26 cellular contexts compared by ENCODE assay signal in the genomic region with DNA sequence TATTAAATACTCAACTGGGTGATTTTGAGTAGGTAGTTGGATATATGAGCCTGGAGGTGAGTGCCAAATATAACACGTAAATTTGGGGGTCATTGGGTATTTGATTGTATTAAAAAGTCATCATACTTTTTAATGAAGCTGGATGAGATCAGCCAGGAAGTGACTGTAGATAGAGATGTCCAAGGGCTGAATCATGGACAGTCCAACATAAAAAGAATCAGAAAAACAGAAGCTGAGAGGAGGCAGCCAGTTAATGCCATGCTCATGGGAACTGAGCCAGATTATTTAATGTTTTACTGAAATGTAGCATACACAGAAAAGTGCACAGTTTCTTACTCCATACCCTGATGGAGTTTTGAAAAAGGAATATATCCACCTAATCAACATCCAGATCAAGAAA.
A peak's percentile ranks its signal among the peaks of the same experiment; 100 is the strongest.
DNase-seq lines count a peak whose midpoint lies in the region; ATAC-seq and TF ChIP-seq lines count a peak whose summit lies in the region.
"Had no signal": no experiment of that assay in that cellular context is flagged by ENCODE, and none has a peak within 500 bp of the region (broad histone marks: within the 10 kb centered on the region; RNA-seq: fewer than 3 reads in every experiment).

No MANE protein-coding gene starts in this region.

- CTCF ChIA-PET in activated CD4-positive, alpha-beta memory T cell treated with anti-CD3 and anti-CD28 coated beads, Interleukin-2, amount 10 ng/mL, durations not matched to agents 7 days and 5 days (lab: Charles Lee) = no interaction called here

- H3K27ac Mint-ChIP-seq in activated CD4-positive, alpha-beta memory T cell treated with anti-CD3 and anti-CD28 coated beads, Interleukin-2, amount 10 ng/mL, durations not matched to agents 7 days and 5 days = no peak overlapping the region
- H3K27ac Mint-ChIP-seq: activated T-cell treated with anti-CD3 and anti-CD28 coated beads, Interleukin-2, amount 50 U/mL, for 24 hours; GM23338; T-helper 2 cell treated with Interferon-gamma antibody and Interleukin-4, amounts not matched to agents 5 μg/mL and 100 μg/mL, for 36 hours had no signal

- no peaks in the 10 kb centered on the region for H3K9me3 Mint-ChIP-seq in activated CD4-positive, alpha-beta memory T cell treated with anti-CD3 and anti-CD28 coated beads, Interleukin-2, amount 10 ng/mL, durations not matched to agents 7 days and 5 days
- H3K9me3 Mint-ChIP-seq: activated T-cell treated with anti-CD3 and anti-CD28 coated beads, Interleukin-2, amount 50 U/mL, for 24 hours; GM23338; T-helper 2 cell treated with Interferon-gamma antibody and Interleukin-4, amounts not matched to agents 5 μg/mL and 100 μg/mL, for 36 hours had no signal

- in situ Hi-C loops in astrocyte of the spinal cord (cut with HindIII; ENCODE audit: low sequenced_read_pairs) = no loop called here

- H3K4me1 Mint-ChIP-seq in activated CD4-positive, alpha-beta memory T cell treated with anti-CD3 and anti-CD28 coated beads, Interleukin-2, amount 10 ng/mL, durations not matched to agents 7 days and 5 days = no peaks in the 10 kb centered on the region
- H3K4me1 Mint-ChIP-seq: GM23338 had no signal

- H3K4me1 ChIP-seq in foreskin keratinocyte = no peaks in the 10 kb centered on the region
- H3K4me1 ChIP-seq: Peyer's patch had no signal

- POLR2A ChIA-PET in activated CD4-positive, alpha-beta memory T cell treated with anti-CD3 and anti-CD28 coated beads, Interleukin-2, amount 10 ng/mL, durations not matched to agents 7 days and 5 days (lab: Charles Lee) = no interaction called here

- H3K4me3 ChIP-seq in astrocyte of the spinal cord (ENCODE audit: low read depth, low read length) = no peak overlapping the region
- H3K4me3 ChIP-seq: GM23338, K562, Peyer's patch had no signal

- TF ChIP-seq CTCF in astrocyte of the spinal cord (IDR thresholded peaks at IDR 0.05; ENCODE audit: low read depth, low read length) = no peak
- no peak for TF ChIP-seq CTCF in foreskin keratinocyte (conservative IDR thresholded peaks at IDR 0.05)

- no peak overlapping the region for H3K4me3 Mint-ChIP-seq in activated CD4-positive, alpha-beta memory T cell treated with anti-CD3 and anti-CD28 coated beads, Interleukin-2, amount 10 ng/mL, durations not matched to agents 7 days and 5 days
- H3K4me3 Mint-ChIP-seq: activated T-cell treated with anti-CD3 and anti-CD28 coated beads, Interleukin-2, amount 50 U/mL, for 24 hours; GM23338; T-helper 2 cell treated with Interferon-gamma antibody and Interleukin-4, amounts not matched to agents 5 μg/mL and 100 μg/mL, for 36 hours had no signal

- no peak overlapping the region for H3K27ac ChIP-seq in foreskin keratinocyte
- H3K27ac ChIP-seq: C4-2B, Peyer's patch had no signal

- H3K27me3 Mint-ChIP-seq in activated CD4-positive, alpha-beta memory T cell treated with anti-CD3 and anti-CD28 coated beads, Interleukin-2, amount 10 ng/mL, durations not matched to agents 7 days and 5 days = no peaks in the 10 kb centered on the region
- H3K27me3 Mint-ChIP-seq: activated T-cell treated with anti-CD3 and anti-CD28 coated beads, Interleukin-2, amount 50 U/mL, for 24 hours had no signal

- ATAC-seq in foreskin keratinocyte = no peak
- no peak for ATAC-seq in HG03280 (IDR thresholded peaks at IDR 0.05; ENCODE audit: unreplicated experiment)
- ATAC-seq: GM23338, K562 had no signal

- no peaks in the 10 kb centered on the region for H3K27me3 ChIP-seq in foreskin keratinocyte
- H3K27me3 ChIP-seq: Peyer's patch had no signal

- H3K36me3 Mint-ChIP-seq in activated CD4-positive, alpha-beta memory T cell treated with anti-CD3 and anti-CD28 coated beads, Interleukin-2, amount 10 ng/mL, durations not matched to agents 7 days and 5 days (ENCODE audit: low read depth) = no peaks in the 10 kb centered on the region

- DNase-seq in AG08395 (ENCODE audit: low spot score) (peak; percentile 33), HT1080 (ENCODE audit: low read depth) (peak; percentile 73), astrocyte of the spinal cord (ENCODE audit: low read depth, low spot score) (peak; percentile 25), foreskin keratinocyte (peak; percentile 5 to 41), MV-4-11 (lab: John Stamatoyannopoulos, UW) (no peak), RPMI8226 (no peak)
- DNase-seq in activated CD4-positive, alpha-beta memory T cell treated with anti-CD3 and anti-CD28 coated beads, Interleukin-2, amount 10 ng/mL, durations not matched to agents 7 days and 5 days = no peak
- DNase-seq: activated naive CD4-positive, alpha-beta T cell; activated T-cell treated with anti-CD3 and anti-CD28 coated beads, Interleukin-2, amount 50 U/mL, for 24 hours; amygdala; cerebellar nuclear complex; DMS 273 treated with DMSO at 0.1 percent for 48 hours; GF-D8; hippocampal formation; islet precursor cell; mammary epithelial cell; NCI-H1930; nucleus accumbens; Peyer's patch; stimulated activated CD8-positive, alpha-beta memory T cell treated with anti-CD3 and anti-CD28 coated beads, Interleukin-4, amount 100 ng/mL, for 48 hours; substantia nigra had no signal

Comparison
In these comparisons a context has a peak if more than half of its experiments do, and no peak if none do; other contexts are left out.
1. DNase-seq: peak in AG08395 (single experiment), HT1080 (single experiment), astrocyte of the spinal cord (single experiment) and foreskin keratinocyte (2 of 2); none in MV-4-11 (single experiment), activated CD4-positive, alpha-beta memory T cell treated with anti-CD3 and anti-CD28 coated beads, Interleukin-2, amount 10 ng/mL, durations not matched to agents 7 days and 5 days (single experiment) and RPMI8226 (single experiment).